ENCODE assay signal across 24 cellular contexts in genomic region chr15:62770111-62770660, GRCh38.
A peak's percentile ranks its signal among the peaks of the same experiment; 100 is the strongest.
DNase-seq lines count a peak whose midpoint lies in the region; ATAC-seq, FAIRE-seq and TF ChIP-seq lines count a peak whose summit lies in the region.
"Had no signal": no experiment of that assay in that cellular context is flagged by ENCODE, and none has a peak within 500 bp of the region (broad histone marks: within the 10 kb centered on the region; RNA-seq: fewer than 3 reads in every experiment).

No MANE protein-coding gene starts in this region.

- peak overlapping the region; percentile 90 for H3K27ac Mint-ChIP-seq in HFFc6
- H3K27ac Mint-ChIP-seq in CD4-positive, alpha-beta memory T cell: no peak overlapping the region
- H3K27ac Mint-ChIP-seq: activated CD4-positive, alpha-beta T cell treated with anti-CD3 and anti-CD28 coated beads, Interleukin-2, amount 10 ng/mL, durations not matched to agents 7 days and 5 days; activated naive CD8-positive, alpha-beta T cell treated with anti-CD3 and anti-CD28 coated beads, Interleukin-2, amount 10 ng/mL, durations not matched to agents 7 days and 5 days; activated T-helper 2 cell treated with anti-CD3 and anti-CD28 coated beads, Interferon-gamma antibody, Interleukin-2, Interleukin-4, amounts not matched to agents 10 μg/mL and 5 μg/mL and 100 μg/mL, durations not matched to agents 14 hours and 24 hours and 36 hours; CD8-positive, alpha-beta memory T cell; naive thymus-derived CD4-positive, alpha-beta T cell had no signal

- intact Hi-C loops in CD4-positive, alpha-beta memory T cell (cut with micrococcal nuclease): no loop called here

- H4K20me1 ChIP-seq in keratinocyte (ENCODE audit: control insufficient read depth, extremely low read depth, insufficient read depth, low read length): no peaks in the 10 kb centered on the region

- in situ Hi-C loops in KBM-7 (cut with MboI; ENCODE audit: low pct_unique_long_range_greater_than_20kb, low sequenced_read_pairs): no loop called here

- no peaks in the 10 kb centered on the region for H3K9me1 ChIP-seq in keratinocyte (ENCODE audit: control insufficient read depth, extremely low read depth, insufficient read depth, low read length)

- H2AFZ ChIP-seq in keratinocyte (ENCODE audit: control insufficient read depth, low read length): no peak overlapping the region

- H3K36me3 Mint-ChIP-seq in HFFc6 (ENCODE audit: low read depth): peaks cover 36% of the 10 kb centered on the region
- H3K36me3 Mint-ChIP-seq in CD4-positive, alpha-beta memory T cell: no peaks in the 10 kb centered on the region
- H3K36me3 Mint-ChIP-seq: activated naive CD8-positive, alpha-beta T cell treated with anti-CD3 and anti-CD28 coated beads, Interleukin-2, amount 10 ng/mL, durations not matched to agents 7 days and 5 days; CD8-positive, alpha-beta memory T cell; naive thymus-derived CD4-positive, alpha-beta T cell had no signal

- peaks cover 2% of the 10 kb centered on the region; the same call in 1 of the 2 replicates for H3K27me3 Mint-ChIP-seq in HFFc6 (ENCODE audit: insufficient read depth)
- H3K27me3 Mint-ChIP-seq in CD4-positive, alpha-beta memory T cell: no peaks in the 10 kb centered on the region
- H3K27me3 Mint-ChIP-seq: activated CD4-positive, alpha-beta T cell treated with anti-CD3 and anti-CD28 coated beads, Interleukin-2, amount 10 ng/mL, durations not matched to agents 7 days and 5 days; activated naive CD8-positive, alpha-beta T cell treated with anti-CD3 and anti-CD28 coated beads, Interleukin-2, amount 10 ng/mL, durations not matched to agents 7 days and 5 days had no signal

- peaks cover 9 to 20% of the 10 kb centered on the region in 2 experiments for H3K36me3 ChIP-seq in keratinocyte (ENCODE audit: control insufficient read depth in 2 of 2, extremely low read depth in 1 of 2, insufficient read depth in 2 of 2, low read length in 2 of 2)
- peaks cover 2 to 56% (median 25%) of the 10 kb centered on the region in 3 donors for H3K36me3 ChIP-seq in skeletal muscle tissue (ENCODE audit: control insufficient read depth in 3 of 3, insufficient read depth in 3 of 3, low read length in 3 of 3)
- H3K36me3 ChIP-seq in CD4-positive, alpha-beta memory T cell (ENCODE audit: insufficient read depth, low read length): no peaks in the 10 kb centered on the region

- peak overlapping the region; percentile 65 for H3K4me2 ChIP-seq in keratinocyte (ENCODE audit: control insufficient read depth, extremely low read depth, insufficient read depth, low read depth, low read length)

- no peaks in the 10 kb centered on the region for H3K9me3 ChIP-seq in keratinocyte (ENCODE audit: control insufficient read depth, low read depth, low read length)
- no peaks in the 10 kb centered on the region for H3K9me3 ChIP-seq in skeletal muscle tissue (ENCODE audit: control insufficient read depth in 3 of 3, low read length in 3 of 3)
- H3K9me3 ChIP-seq in CD4-positive, alpha-beta memory T cell (ENCODE audit: control insufficient read depth in 1 of 2, low read length in 2 of 2): no peaks in the 10 kb centered on the region
- H3K9me3 ChIP-seq: esophagus squamous epithelium, sigmoid colon, vagina had no signal

- POLR2A ChIA-PET in CD4-positive, alpha-beta memory T cell (lab: Charles Lee; ENCODE audit: partially characterized antibody): no interaction called here

- H3K4me3 ChIP-seq in keratinocyte (ENCODE audit: control insufficient read depth in 2 of 3, extremely low read depth in 1 of 3, insufficient read depth in 2 of 3, low read depth in 1 of 3, low read length in 3 of 3) (peak overlapping the region in 2 of 3 experiments; percentile 38 to 43), skeletal muscle tissue (ENCODE audit: low read length in 3 of 3) (no peak overlapping the region)
- H3K4me3 ChIP-seq in CD4-positive, alpha-beta memory T cell (ENCODE audit: low read length in 2 of 2): no peak overlapping the region
- H3K4me3 ChIP-seq: esophagus squamous epithelium, lung, sigmoid colon, vagina had no signal

- DNase-seq in HFFc6 (no peak), keratinocyte (ENCODE audit: low read depth, low spot score) (no peak), omental fat pad (ENCODE audit: low spot score) (no peak), KBM-7 (no peak)
- no peak for DNase-seq in CD4-positive, alpha-beta memory T cell
- DNase-seq: activated CD4-positive, alpha-beta T cell treated with anti-CD3 and anti-CD28 coated beads, Interleukin-2, amount 10 ng/mL, durations not matched to agents 7 days and 5 days; activated CD8-positive, alpha-beta memory T cell treated with anti-CD3 and anti-CD28 coated beads, Interleukin-2, amount 50 U/mL, for 48 hours; activated naive CD8-positive, alpha-beta T cell treated with anti-CD3 and anti-CD28 coated beads, Interleukin-2, amount 10 ng/mL, durations not matched to agents 7 days and 5 days; CD8-positive, alpha-beta memory T cell; DMS153; effector CD8-positive, alpha-beta T cell; esophagus squamous epithelium; naive thymus-derived CD4-positive, alpha-beta T cell; NCI-H1930; NCI-H774; sigmoid colon; substantia nigra; T-helper 2 cell; WERI-Rb-1 had no signal

- FAIRE-seq in keratinocyte (lab: Jason Lieb, UNC): peak; percentile 71

- H3K27ac ChIP-seq in keratinocyte (ENCODE audit: control insufficient read depth, insufficient read depth, low read length) (peak overlapping the region; percentile 93), skeletal muscle tissue (ENCODE audit: low read depth, low read length) (peak overlapping the region; percentile 71)
- no peak overlapping the region for H3K27ac ChIP-seq in CD4-positive, alpha-beta memory T cell (ENCODE audit: low read depth, low read length)
- H3K27ac ChIP-seq: esophagus squamous epithelium, vagina, WERI-Rb-1 had no signal

- dilution Hi-C loops in keratinocyte (cut with MboI; ENCODE audit: extremely low pct_ligation_motif_present, low sequenced_read_pairs): loop anchor here (25.0 kb wide), 1 partner anchor 267 kb away; the partner anchor contains the start of gene TPM1

- no peak for TF ChIP-seq CTCF in HFFc6 (IDR thresholded peaks at IDR 0.05)
- no peak for TF ChIP-seq CTCF in keratinocyte (optimal IDR thresholded peaks at IDR 0.05 in 1 of 3, IDR thresholded peaks at IDR 0.05 in 1 of 3, conservative IDR thresholded peaks at IDR 0.05 in 1 of 3; ENCODE audit: extremely low read depth in 1 of 3, insufficient read depth in 2 of 3, low read length in 3 of 3)
- TF ChIP-seq CTCF in omental fat pad (IDR thresholded peaks at IDR 0.05): no peak

- H3K9me3 Mint-ChIP-seq in HFFc6: no peaks in the 10 kb centered on the region
- no peaks in the 10 kb centered on the region for H3K9me3 Mint-ChIP-seq in CD4-positive, alpha-beta memory T cell
- H3K9me3 Mint-ChIP-seq: activated CD4-positive, alpha-beta T cell treated with anti-CD3 and anti-CD28 coated beads, Interleukin-2, amount 10 ng/mL, durations not matched to agents 7 days and 5 days; activated naive CD8-positive, alpha-beta T cell treated with anti-CD3 and anti-CD28 coated beads, Interleukin-2, amount 10 ng/mL, durations not matched to agents 7 days and 5 days; activated T-helper 2 cell treated with anti-CD3 and anti-CD28 coated beads, Interferon-gamma antibody, Interleukin-2, Interleukin-4, amounts not matched to agents 10 μg/mL and 5 μg/mL and 100 μg/mL, durations not matched to agents 14 hours and 24 hours and 36 hours; CD8-positive, alpha-beta memory T cell had no signal

- no peaks in the 10 kb centered on the region for H3K79me2 ChIP-seq in keratinocyte (ENCODE audit: control insufficient read depth, insufficient read depth, low read length)

- H3K4me1 Mint-ChIP-seq in HFFc6 (ENCODE audit: low read depth): peaks cover 41% of the 10 kb centered on the region
- H3K4me1 Mint-ChIP-seq in CD4-positive, alpha-beta memory T cell: no peaks in the 10 kb centered on the region
- H3K4me1 Mint-ChIP-seq: activated CD4-positive, alpha-beta T cell treated with anti-CD3 and anti-CD28 coated beads, Interleukin-2, amount 10 ng/mL, durations not matched to agents 7 days and 5 days; activated naive CD8-positive, alpha-beta T cell treated with anti-CD3 and anti-CD28 coated beads, Interleukin-2, amount 10 ng/mL, durations not matched to agents 7 days and 5 days; CD8-positive, alpha-beta memory T cell; naive thymus-derived CD4-positive, alpha-beta T cell had no signal

- CTCF ChIA-PET in CD4-positive, alpha-beta memory T cell (lab: Charles Lee; ENCODE audit: partially characterized antibody): no interaction called here

- peak overlapping the region; percentile 53 for H3K4me3 Mint-ChIP-seq in HFFc6
- no peak overlapping the region for H3K4me3 Mint-ChIP-seq in CD4-positive, alpha-beta memory T cell
- H3K4me3 Mint-ChIP-seq: activated CD4-positive, alpha-beta T cell treated with anti-CD3 and anti-CD28 coated beads, Interleukin-2, amount 10 ng/mL, durations not matched to agents 7 days and 5 days; activated naive CD8-positive, alpha-beta T cell treated with anti-CD3 and anti-CD28 coated beads, Interleukin-2, amount 10 ng/mL, durations not matched to agents 7 days and 5 days; CD8-positive, alpha-beta memory T cell; naive thymus-derived CD4-positive, alpha-beta T cell had no signal

- no peaks in the 10 kb centered on the region for H3K27me3 ChIP-seq in keratinocyte (ENCODE audit: control insufficient read depth, extremely low read depth, insufficient read depth, low read length)
- no peaks in the 10 kb centered on the region for H3K27me3 ChIP-seq in skeletal muscle tissue (ENCODE audit: control insufficient read depth in 3 of 3, insufficient read depth in 3 of 3, low read length in 3 of 3)
- H3K27me3 ChIP-seq in CD4-positive, alpha-beta memory T cell (ENCODE audit: insufficient read depth, low read length): no peaks in the 10 kb centered on the region
- H3K27me3 ChIP-seq: esophagus squamous epithelium, sigmoid colon, vagina had no signal

- peak overlapping the region; percentile 72 for H3K9ac ChIP-seq in keratinocyte (ENCODE audit: control insufficient read depth, extremely low read depth, insufficient read depth, low read length)
- peak overlapping the region in 1 of 3 donors; percentile 27 for H3K9ac ChIP-seq in skeletal muscle tissue (ENCODE audit: low read depth in 1 of 3, low read length in 3 of 3)

- ATAC-seq in SK-N-SH treated with all-trans-retinoic acid at 6 μM for 48 hours (peak; percentile 3; the same call in 2 of the 3 replicates), omental fat pad (ENCODE audit: low FRiP score) (no peak)
- ATAC-seq: naive thymus-derived CD4-positive, alpha-beta T cell had no signal

- H3K4me1 ChIP-seq in keratinocyte (ENCODE audit: control insufficient read depth, extremely low read depth, insufficient read depth, low read length): peaks cover 28% of the 10 kb centered on the region
- H3K4me1 ChIP-seq in skeletal muscle tissue (ENCODE audit: control insufficient read depth in 3 of 3, insufficient read depth in 3 of 3, low read length in 3 of 3): peaks cover 12 to 16% (median 13%) of the 10 kb centered on the region in 3 donors
- H3K4me1 ChIP-seq in CD4-positive, alpha-beta memory T cell (ENCODE audit: insufficient read depth, low read length): no peaks in the 10 kb centered on the region
- H3K4me1 ChIP-seq: esophagus squamous epithelium, vagina had no signal

TF ChIP-seq in SK-N-SH treated with all-trans-retinoic acid at 6 μM for 48 hours, 23 proteins besides CTCF, POLR2A, EP300 and RAD21 (continues in another document):
- TF ChIP-seq CSDC2 (CRISPR knock-in tag; IDR thresholded peaks at IDR 0.05) (no peak), ESRRG (CRISPR knock-in tag; IDR thresholded peaks at IDR 0.05) (no peak), RARB (CRISPR knock-in tag; IDR thresholded peaks at IDR 0.05) (no peak)

Comparison
In these comparisons a context has a peak if more than half of its experiments do, and no peak if none do; other contexts are left out.
1. H3K4me3 ChIP-seq: peak in keratinocyte (2 of 3); none in skeletal muscle tissue (0 of 3) and CD4-positive, alpha-beta memory T cell (0 of 2).